12 cellular contexts compared by ENCODE assay signal in genomic region chr3:5428607-5429516, GRCh38.
A peak's percentile ranks its signal among the peaks of the same experiment; 100 is the strongest.
DNase-seq lines count a peak whose midpoint lies in the region; ATAC-seq lines count a peak whose summit lies in the region.
"Had no signal": no experiment of that assay in that cellular context is flagged by ENCODE, and none has a peak within 500 bp of the region (broad histone marks: within the 10 kb centered on the region; RNA-seq: fewer than 3 reads in every experiment).

No MANE protein-coding gene starts in this region.

- no peaks in the 10 kb centered on the region for H3K9me3 Mint-ChIP-seq in activated CD4-positive, alpha-beta memory T cell treated with anti-CD3 and anti-CD28 coated beads for 36 hours
- H3K9me3 Mint-ChIP-seq: stimulated activated naive CD8-positive, alpha-beta T cell treated with anti-CD3 and anti-CD28 coated beads, Interleukin-15, Interleukin-2, amounts not matched to agents 100 ng/mL and 50 ng/mL, for 24 hours had no signal

- DNase-seq in GDM1 (lab: John Stamatoyannopoulos, UW), result peak; percentile 80
- DNase-seq in SW480 (ENCODE audit: low spot score), result peak; percentile 22
- DNase-seq in activated CD4-positive, alpha-beta memory T cell treated with anti-CD3 and anti-CD28 coated beads for 36 hours, result no peak
- DNase-seq in SHP77 treated with DMSO at 0.1 percent for 48 hours (lab: John Stamatoyannopoulos, UW), result no peak
- DNase-seq in SKM-1 (lab: John Stamatoyannopoulos, UW; ENCODE audit: unreplicated experiment), result no peak
- DNase-seq in left lobe of liver (ENCODE audit: low spot score), result no peak
- DNase-seq: activated CD8-positive, alpha-beta memory T cell treated with anti-CD3 and anti-CD28 coated beads, Interleukin-2, amount 10 ng/mL, durations not matched to agents 7 days and 5 days; esophagus squamous epithelium; NCI-H187 treated with DMSO at 0.1 percent for 48 hours had no signal

- POLR2A ChIA-PET in activated CD4-positive, alpha-beta memory T cell treated with anti-CD3 and anti-CD28 coated beads for 36 hours (lab: Charles Lee), result interaction anchor here (0.5 kb wide), 1 partner anchor 17 kb away, joined by 3 read pairs; no protein-coding TSS in a partner anchor

- no peak overlapping the region for H3K27ac Mint-ChIP-seq in activated CD4-positive, alpha-beta memory T cell treated with anti-CD3 and anti-CD28 coated beads for 36 hours
- H3K27ac Mint-ChIP-seq: activated CD8-positive, alpha-beta memory T cell treated with anti-CD3 and anti-CD28 coated beads, Interleukin-2, amount 10 ng/mL, durations not matched to agents 7 days and 5 days; stimulated activated naive CD8-positive, alpha-beta T cell treated with anti-CD3 and anti-CD28 coated beads, Interleukin-15, Interleukin-2, amounts not matched to agents 100 ng/mL and 50 ng/mL, for 24 hours had no signal

- ATAC-seq in GM19324 (IDR thresholded peaks at IDR 0.05; ENCODE audit: low FRiP score, unreplicated experiment) (peak; percentile 81), HG03045 (IDR thresholded peaks at IDR 0.05; ENCODE audit: unreplicated experiment) (peak; percentile 88), left lobe of liver (no peak)
- ATAC-seq: activated CD8-positive, alpha-beta memory T cell treated with anti-CD3 and anti-CD28 coated beads, Interleukin-2, amount 10 ng/mL, durations not matched to agents 7 days and 5 days had no signal

- H3K27me3 Mint-ChIP-seq in activated CD4-positive, alpha-beta memory T cell treated with anti-CD3 and anti-CD28 coated beads for 36 hours, result peaks cover 1% of the 10 kb centered on the region

- intact Hi-C loops in activated CD4-positive, alpha-beta memory T cell treated with anti-CD3 and anti-CD28 coated beads for 36 hours (cut with micrococcal nuclease), result loop anchor here (5.0 to 10.0 kb wide), 5 partner anchors 97 to 306 kb away; no protein-coding TSS in a partner anchor

- H3K4me1 Mint-ChIP-seq in activated CD4-positive, alpha-beta memory T cell treated with anti-CD3 and anti-CD28 coated beads for 36 hours (ENCODE audit: low read depth), result peaks cover 10% of the 10 kb centered on the region
- H3K4me1 Mint-ChIP-seq: activated CD8-positive, alpha-beta memory T cell treated with anti-CD3 and anti-CD28 coated beads, Interleukin-2, amount 10 ng/mL, durations not matched to agents 7 days and 5 days had no signal

- CTCF ChIA-PET in activated CD4-positive, alpha-beta memory T cell treated with anti-CD3 and anti-CD28 coated beads for 36 hours (lab: Charles Lee), result interaction anchor here (1.1 kb wide), 1 partner anchor 26 kb away, joined by 3 read pairs; no protein-coding TSS in a partner anchor

- H3K4me3 Mint-ChIP-seq in activated CD4-positive, alpha-beta memory T cell treated with anti-CD3 and anti-CD28 coated beads for 36 hours, result no peak overlapping the region
- H3K4me3 Mint-ChIP-seq: activated CD8-positive, alpha-beta memory T cell treated with anti-CD3 and anti-CD28 coated beads, Interleukin-2, amount 10 ng/mL, durations not matched to agents 7 days and 5 days; stimulated activated naive CD8-positive, alpha-beta T cell treated with anti-CD3 and anti-CD28 coated beads, Interleukin-15, Interleukin-2, amounts not matched to agents 100 ng/mL and 50 ng/mL, for 24 hours had no signal

- H3K36me3 Mint-ChIP-seq in activated CD4-positive, alpha-beta memory T cell treated with anti-CD3 and anti-CD28 coated beads for 36 hours, result no peaks in the 10 kb centered on the region
- H3K36me3 Mint-ChIP-seq: activated CD8-positive, alpha-beta memory T cell treated with anti-CD3 and anti-CD28 coated beads, Interleukin-2, amount 10 ng/mL, durations not matched to agents 7 days and 5 days had no signal

Comparison
In these comparisons a context has a peak if more than half of its experiments do, and no peak if none do; other contexts are left out.
1. DNase-seq: peak in GDM1 (single experiment) and SW480 (single experiment); none in activated CD4-positive, alpha-beta memory T cell treated with anti-CD3 and anti-CD28 coated beads for 36 hours (single experiment), SHP77 treated with DMSO at 0.1 percent for 48 hours (single experiment), SKM-1 (single experiment) and left lobe of liver (single experiment).